Comparison of ENCODE assay signal across 14 cellular contexts in genomic region chr4:127549521-127549920, GRCh38.
"Had no signal": no experiment of that assay in that cellular context is flagged by ENCODE, and none has a peak within 500 bp of the region (broad histone marks: within the 10 kb centered on the region; RNA-seq: fewer than 3 reads in every experiment).

No MANE protein-coding gene starts in this region.

- H2AFZ ChIP-seq: neural progenitor cell had no signal

- H3K9ac ChIP-seq: neural progenitor cell had no signal

- H3K4me3 ChIP-seq: colonic mucosa, neural progenitor cell, ovary, sigmoid colon, thoracic aorta, upper lobe of right lung had no signal

- H3K27me3 ChIP-seq: colonic mucosa, neural progenitor cell, ovary, sigmoid colon, upper lobe of right lung had no signal

- H3K36me3 ChIP-seq: colonic mucosa, neural progenitor cell, ovary, sigmoid colon, thoracic aorta, upper lobe of right lung had no signal

- H3K4me2 ChIP-seq: neural progenitor cell had no signal

- DNase-seq: activated CD4-positive, alpha-beta T cell treated with anti-CD3 and anti-CD28 coated beads for 1 hour; activated CD4-positive, alpha-beta T cell treated with anti-CD3 and anti-CD28 coated beads, Interleukin-2, amount 50 U/mL, for 4 hours; activated naive CD4-positive, alpha-beta T cell treated with Interleukin-2 at 50 U/mL for 16 hours; anterior cingulate cortex; colonic mucosa; hippocampal formation; ovary; sigmoid colon; stimulated activated CD4-positive, alpha-beta T cell treated with anti-CD3 and anti-CD28 coated beads, Interleukin-1b, Interleukin-23, amount 100 ng/mL, for 48 hours; T-helper 1 cell; upper lobe of right lung had no signal

- H3K27ac ChIP-seq: colonic mucosa, neural progenitor cell, ovary, sigmoid colon, thoracic aorta, upper lobe of right lung, VCaP had no signal

- H3K9me3 ChIP-seq: colonic mucosa, ovary, sigmoid colon, thoracic aorta, upper lobe of right lung had no signal

- H3K4me1 ChIP-seq: colonic mucosa, neural progenitor cell, sigmoid colon, upper lobe of right lung had no signal
